ENCODE assay signal across 22 cellular contexts in genomic region chr10:83212632-83213349, GRCh38.
DNase-seq lines count a peak whose midpoint lies in the region; ATAC-seq, FAIRE-seq and TF ChIP-seq lines count a peak whose summit lies in the region.
"Had no signal": no experiment of that assay in that cellular context is flagged by ENCODE, and none has a peak within 500 bp of the region (broad histone marks: within the 10 kb centered on the region; RNA-seq: fewer than 3 reads in every experiment).

No MANE protein-coding gene starts in this region.

- TF ChIP-seq CTCF in MM.1S (IDR thresholded peaks at IDR 0.05; ENCODE audit: low read length) (no peak), ascending aorta (IDR thresholded peaks at IDR 0.05) (no peak)

- H3K36me3 ChIP-seq in MM.1S (replicated peaks; ENCODE audit: insufficient read depth, low read length): no peaks in the 10 kb centered on the region
- H3K36me3 ChIP-seq in ascending aorta: no peaks in the 10 kb centered on the region
- H3K36me3 ChIP-seq: left lung, neural progenitor cell had no signal

- no peaks in the 10 kb centered on the region for H3F3A ChIP-seq in MM.1S (ENCODE audit: insufficient read depth, low read length)

- H3K4me1 ChIP-seq in MM.1S (ENCODE audit: low read length) (no peaks in the 10 kb centered on the region), ascending aorta (no peaks in the 10 kb centered on the region)
- H3K4me1 ChIP-seq: left lung had no signal

- no peak overlapping the region for H3K9ac ChIP-seq in MM.1S (ENCODE audit: low read length)
- H3K9ac ChIP-seq: neural progenitor cell had no signal

- H3K9me2 ChIP-seq in MM.1S (replicated peaks; ENCODE audit: insufficient read depth, low read length): no peaks in the 10 kb centered on the region

- H3K4me2 ChIP-seq in MM.1S (ENCODE audit: low read depth, low read length): no peak overlapping the region
- H3K4me2 ChIP-seq: neural progenitor cell had no signal

- H3K9me3 ChIP-seq in MM.1S (replicated peaks; ENCODE audit: insufficient read depth, low read length) (no peaks in the 10 kb centered on the region), ascending aorta (no peaks in the 10 kb centered on the region)
- H3K9me3 ChIP-seq: left lung, mucosa of descending colon had no signal

- DNase-seq in NCI-H2171 treated with DMSO at 0.1 percent for 48 hours (lab: John Stamatoyannopoulos, UW) (peak; percentile 14), NCI-H2171 (lab: John Stamatoyannopoulos, UW) (no peak), epithelial cell of prostate (ENCODE audit: low read depth, low spot score) (peak; percentile 0), urothelium cell line (ENCODE audit: low spot score) (peak; percentile 14), MM.1S (no peak), ascending aorta (ENCODE audit: low spot score in 2 of 2) (no peak)
- DNase-seq: activated CD4-positive, CD25-positive, alpha-beta regulatory T cell treated with anti-CD3 and anti-CD28 coated beads, Interleukin-2, amount 50 U/mL, for 72 hours; activated CD8-positive, alpha-beta memory T cell treated with anti-CD3 and anti-CD28 coated beads, Interleukin-2, amount 10 ng/mL, durations not matched to agents 7 days and 5 days; C1 segment of cervical spinal cord; H9; IMR-90; left lung; mucosa of descending colon; NCI-H2107; NCI-H774 had no signal

- H3K27ac ChIP-seq in epithelial cell of prostate (no peak overlapping the region), MM.1S (ENCODE audit: low read length) (no peak overlapping the region), ascending aorta (no peak overlapping the region)
- H3K27ac ChIP-seq: 22Rv1, left lung, neural progenitor cell had no signal

- no peaks in the 10 kb centered on the region for H3K27me3 ChIP-seq in MM.1S (replicated peaks; ENCODE audit: insufficient read depth, low read length)
- H3K27me3 ChIP-seq in ascending aorta: no peaks in the 10 kb centered on the region
- H3K27me3 ChIP-seq: left lung, neural progenitor cell had no signal

- H3K79me2 ChIP-seq in MM.1S (ENCODE audit: low read length): no peaks in the 10 kb centered on the region

- H4K20me1 ChIP-seq in MM.1S (ENCODE audit: insufficient read depth, low read length): no peaks in the 10 kb centered on the region

- H3K4me3 ChIP-seq in MM.1S (ENCODE audit: low read length): no peak overlapping the region
- H3K4me3 ChIP-seq in ascending aorta: no peak overlapping the region
- H3K4me3 ChIP-seq: left lung, mucosa of descending colon, neural progenitor cell had no signal

- peak; percentile 89 for ATAC-seq in SK-N-SH treated with all-trans-retinoic acid at 6 μM for 48 hours
- ATAC-seq in HG03469 (IDR thresholded peaks at IDR 0.05; ENCODE audit: unreplicated experiment): no peak
- ATAC-seq: activated CD8-positive, alpha-beta memory T cell treated with anti-CD3 and anti-CD28 coated beads, Interleukin-2, amount 10 ng/mL, durations not matched to agents 7 days and 5 days; activated T-helper 17 cell treated with anti-CD3 and anti-CD28 coated beads, Interleukin-2, amount 50 U/mL, for 72 hours; left lung; mucosa of descending colon; Panc1 had no signal

- intact Hi-C loops in ascending aorta (cut with DNase I): no loop called here

- H2AFZ ChIP-seq in MM.1S (ENCODE audit: low read length): no peak overlapping the region
- H2AFZ ChIP-seq: neural progenitor cell had no signal

- no peak for FAIRE-seq in urothelium cell line (lab: Jason Lieb, UNC)
- FAIRE-seq: endometrium had no signal

TF ChIP-seq in SK-N-SH treated with all-trans-retinoic acid at 6 μM for 48 hours, 23 proteins besides CTCF, POLR2A, EP300 and RAD21:
- TF ChIP-seq TCF4 (CRISPR knock-in tag; IDR thresholded peaks at IDR 0.05; ENCODE audit: borderline replicate concordance): no peak
- TF ChIP-seq ISL1 (CRISPR knock-in tag; IDR thresholded peaks at IDR 0.05): peak; percentile 60

Comparison
In these comparisons a context has a peak if more than half of its experiments do, and no peak if none do; other contexts are left out.
1. DNase-seq: peak in NCI-H2171 treated with DMSO at 0.1 percent for 48 hours (single experiment), epithelial cell of prostate (single experiment) and urothelium cell line (single experiment); none in NCI-H2171 (single experiment), MM.1S (single experiment) and ascending aorta (0 of 2).